In the genomic region with DNA sequence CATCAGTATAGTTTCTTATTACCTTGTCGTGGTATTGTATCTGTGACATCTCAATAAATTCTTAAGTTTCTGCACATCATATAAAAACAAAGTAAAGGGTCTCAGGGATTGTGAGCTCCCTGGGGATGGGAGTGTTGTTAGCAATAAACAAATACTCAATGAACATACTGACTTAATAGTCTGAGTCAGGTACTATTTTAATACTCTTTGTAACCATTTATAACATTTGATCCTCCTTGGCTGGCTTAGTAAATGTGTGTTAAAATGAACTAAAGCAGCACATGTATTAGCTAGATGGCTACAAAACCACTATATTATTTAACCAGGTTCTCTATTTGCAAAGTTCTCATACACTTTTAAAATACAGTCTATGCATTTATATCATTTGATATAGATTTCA, we compare ENCODE assay signal across 12 cellular contexts. TPM values are rescaled to one million over a fixed set of nuclear protein-coding genes. Genes with fewer than 3 reads are reported as not detected.
DNase-seq lines count a peak whose midpoint lies in the region; ATAC-seq and TF ChIP-seq lines count a peak whose summit lies in the region.
"Had no signal": no experiment of that assay in that cellular context is flagged by ENCODE, and none has a peak within 500 bp of the region (broad histone marks: within the 10 kb centered on the region; RNA-seq: fewer than 3 reads in every experiment).

No MANE protein-coding gene starts in this region.

- no peaks in the 10 kb centered on the region for H3K9me3 ChIP-seq in CD4-positive, alpha-beta T cell (ENCODE audit: control insufficient read depth, low read length)
- H3K9me3 ChIP-seq: left lung had no signal

- no peak for TF ChIP-seq CTCF in CD4-positive, alpha-beta T cell (IDR thresholded peaks at IDR 0.05)
- TF ChIP-seq CTCF in HFFc6 (IDR thresholded peaks at IDR 0.05): no peak

- DNase-seq in CD4-positive, alpha-beta T cell: no peak
- no peak for DNase-seq in HFFc6
- no peak for DNase-seq in activated naive CD8-positive, alpha-beta T cell treated with anti-CD3 and anti-CD28 coated beads for 36 hours
- DNase-seq in naive thymus-derived CD8-positive, alpha-beta T cell: no peak
- no peak for DNase-seq in posterior vena cava (ENCODE audit: low spot score)
- DNase-seq: DMS79; left lung; NCI-H1436 treated with DMSO at 0.1 percent for 48 hours; stimulated activated naive B cell treated with anti-CD40 and anti-IgM and Interleukin-4, amounts not matched to agents 10 μg/mL and 1 μg/mL and 100 μg/mL, for 72 hours; WERI-Rb-1 had no signal

- no peaks in the 10 kb centered on the region for H3K9me3 Mint-ChIP-seq in CD4-positive, alpha-beta T cell
- H3K9me3 Mint-ChIP-seq in HFFc6: no peaks in the 10 kb centered on the region
- H3K9me3 Mint-ChIP-seq in activated naive CD8-positive, alpha-beta T cell treated with anti-CD3 and anti-CD28 coated beads for 36 hours: no peaks in the 10 kb centered on the region
- no peaks in the 10 kb centered on the region for H3K9me3 Mint-ChIP-seq in naive thymus-derived CD8-positive, alpha-beta T cell
- H3K9me3 Mint-ChIP-seq: stimulated activated naive B cell treated with anti-CD40 and anti-IgM and Interleukin-4, amounts not matched to agents 10 μg/mL and 1 μg/mL and 100 μg/mL, for 72 hours had no signal

- POLR2A ChIA-PET in CD4-positive, alpha-beta T cell (lab: Charles Lee): interaction anchor here (1.6 kb wide), 1 partner anchor 79 kb away, joined by 8 read pairs; a partner anchor contains a TSS
- POLR2A ChIA-PET in naive thymus-derived CD8-positive, alpha-beta T cell (lab: Charles Lee): no interaction called here

- H3K27ac ChIP-seq in CD4-positive, alpha-beta T cell (ENCODE audit: low read depth, low read length): no peak overlapping the region

- intact Hi-C loops in CD4-positive, alpha-beta T cell (cut with DNase I, micrococcal nuclease): loop anchor here in 1 of 2 experiments (5.0 kb wide), 1 partner anchor 785 kb away; no protein-coding TSS in a partner anchor
- intact Hi-C loops in posterior vena cava (cut with DNase I): no loop called here

- CTCF ChIA-PET in CD4-positive, alpha-beta T cell (lab: Charles Lee): no interaction called here

- H3K27me3 Mint-ChIP-seq in CD4-positive, alpha-beta T cell: no peaks in the 10 kb centered on the region
- H3K27me3 Mint-ChIP-seq in HFFc6 (ENCODE audit: insufficient read depth): peaks cover 4% of the 10 kb centered on the region
- peaks cover 7% of the 10 kb centered on the region for H3K27me3 Mint-ChIP-seq in activated naive CD8-positive, alpha-beta T cell treated with anti-CD3 and anti-CD28 coated beads for 36 hours
- peaks cover 0 to 1% (median 0%) of the 10 kb centered on the region in 5 donors for H3K27me3 Mint-ChIP-seq in naive thymus-derived CD8-positive, alpha-beta T cell
- H3K27me3 Mint-ChIP-seq: stimulated activated naive B cell treated with anti-CD40 and anti-IgM and Interleukin-4, amounts not matched to agents 10 μg/mL and 1 μg/mL and 100 μg/mL, for 72 hours had no signal

- no peaks in the 10 kb centered on the region for H3K27me3 ChIP-seq in CD4-positive, alpha-beta T cell (ENCODE audit: control insufficient read depth, insufficient read depth, low read length)
- H3K27me3 ChIP-seq: left lung had no signal

- peaks cover 56% of the 10 kb centered on the region for H3K36me3 Mint-ChIP-seq in CD4-positive, alpha-beta T cell (ENCODE audit: low read depth)
- H3K36me3 Mint-ChIP-seq in HFFc6 (ENCODE audit: low read depth): peaks cover 14% of the 10 kb centered on the region
- peaks cover 27% of the 10 kb centered on the region for H3K36me3 Mint-ChIP-seq in activated naive CD8-positive, alpha-beta T cell treated with anti-CD3 and anti-CD28 coated beads for 36 hours
- H3K36me3 Mint-ChIP-seq in naive thymus-derived CD8-positive, alpha-beta T cell: peaks cover 5 to 35% (median 14%) of the 10 kb centered on the region in 3 donors

- peaks cover 59% of the 10 kb centered on the region for H3K4me1 Mint-ChIP-seq in CD4-positive, alpha-beta T cell (ENCODE audit: low read depth)
- H3K4me1 Mint-ChIP-seq in HFFc6 (ENCODE audit: low read depth): peaks cover 44% of the 10 kb centered on the region
- peaks cover 53% of the 10 kb centered on the region for H3K4me1 Mint-ChIP-seq in activated naive CD8-positive, alpha-beta T cell treated with anti-CD3 and anti-CD28 coated beads for 36 hours
- H3K4me1 Mint-ChIP-seq in naive thymus-derived CD8-positive, alpha-beta T cell: peaks cover 21 to 74% (median 60%) of the 10 kb centered on the region in 4 donors

- no peak for ATAC-seq in CD4-positive, alpha-beta T cell (ENCODE audit: poor library complexity)
- no peak for ATAC-seq in naive thymus-derived CD8-positive, alpha-beta T cell
- ATAC-seq in HG02610 (IDR thresholded peaks at IDR 0.05; ENCODE audit: unreplicated experiment) (no peak), HG02884 (IDR thresholded peaks at IDR 0.05; ENCODE audit: unreplicated experiment) (no peak)
- ATAC-seq: left lung; stimulated activated naive B cell treated with anti-CD40 and anti-IgM and Interleukin-4, amounts not matched to agents 10 μg/mL and 1 μg/mL and 100 μg/mL, for 72 hours had no signal

- H3K4me3 Mint-ChIP-seq in CD4-positive, alpha-beta T cell: peak overlapping the region; percentile 98
- peak overlapping the region; percentile 98 for H3K4me3 Mint-ChIP-seq in HFFc6
- peak overlapping the region; percentile 100 for H3K4me3 Mint-ChIP-seq in activated naive CD8-positive, alpha-beta T cell treated with anti-CD3 and anti-CD28 coated beads for 36 hours
- H3K4me3 Mint-ChIP-seq in naive thymus-derived CD8-positive, alpha-beta T cell: peak overlapping the region in 7 of 10 donors; percentile 16 to 100 (median 95)

- H3K27ac Mint-ChIP-seq in CD4-positive, alpha-beta T cell: peak overlapping the region; percentile 99
- peak overlapping the region; percentile 97 for H3K27ac Mint-ChIP-seq in HFFc6
- no peak overlapping the region for H3K27ac Mint-ChIP-seq in activated naive CD8-positive, alpha-beta T cell treated with anti-CD3 and anti-CD28 coated beads for 36 hours
- peak overlapping the region in 3 of 10 donors; percentile 14 to 100 (median 43) for H3K27ac Mint-ChIP-seq in naive thymus-derived CD8-positive, alpha-beta T cell

RNA-seq across cellular contexts. Expression of a gene that starts 1.8 kb away (rescaled TPM):
- total RNA-seq in CD4-positive, alpha-beta T cell: 10 to 100 TPM; 20.4 to 23.4 TPM
- total RNA-seq in HFFc6 (2021; fragmentation: NEBNext Ultra II Directional; extraction: Animal tissue kit (Norgen Biotek cat#: 25700)): 10 to 100 TPM; 29.3 to 36.9 (median 33.8) TPM
- 10 to 100 TPM; 72.0 to 72.8 TPM for total RNA-seq in activated naive CD8-positive, alpha-beta T cell treated with anti-CD3 and anti-CD28 coated beads for 36 hours
- total RNA-seq in naive thymus-derived CD8-positive, alpha-beta T cell: 10 to 100 TPM; 64.2 to 70.4 TPM
- polyA plus RNA-seq in naive thymus-derived CD8-positive, alpha-beta T cell: 10 to 100 TPM; 68.6 to 71.4 (median 69.2) TPM
- 10 to 100 TPM; 42.6 to 43.6 TPM for total RNA-seq in posterior vena cava
